ENCODE assay signal across 16 cellular contexts in genomic region chr9:126307306-126308061, GRCh38. TPM values are rescaled to one million over a fixed set of nuclear protein-coding genes. Genes with fewer than 3 reads are reported as not detected.
DNase-seq lines count a peak whose midpoint lies in the region; ATAC-seq and TF ChIP-seq lines count a peak whose summit lies in the region.
"Had no signal": no experiment of that assay in that cellular context is flagged by ENCODE, and none has a peak within 500 bp of the region (broad histone marks: within the 10 kb centered on the region; RNA-seq: fewer than 3 reads in every experiment).

No MANE protein-coding gene starts in this region.

- H3K27ac ChIP-seq in urinary bladder (ENCODE audit: low read depth) = peak overlapping the region; percentile 44
- H3K27ac ChIP-seq: adrenal gland, upper lobe of left lung had no signal

- H3K27ac Mint-ChIP-seq in neural crest cell (ENCODE audit: unreplicated experiment) = peak overlapping the region; percentile 97
- H3K27ac Mint-ChIP-seq: activated T-helper 1 cell treated with anti-CD3 and anti-CD28 coated beads, Interleukin-12 subunit alpha, Interleukin-12 subunit beta, Interleukin-2, Interleukin-4 antibody, amounts not matched to agents 30 ng/mL and 10 ng/mL and 1 ng/mL, durations not matched to agents 14 hours and 24 hours and 36 hours; CD8-positive, alpha-beta T cell; memory B cell had no signal

- peak overlapping the region; percentile 76 for H3K4me3 Mint-ChIP-seq in neural crest cell
- H3K4me3 Mint-ChIP-seq: activated T-helper 1 cell treated with anti-CD3 and anti-CD28 coated beads, Interleukin-12 subunit alpha, Interleukin-12 subunit beta, Interleukin-2, Interleukin-4 antibody, amounts not matched to agents 30 ng/mL and 10 ng/mL and 1 ng/mL, durations not matched to agents 14 hours and 24 hours and 36 hours; CD8-positive, alpha-beta T cell; memory B cell had no signal

- peaks cover 49% of the 10 kb centered on the region for H3K4me1 Mint-ChIP-seq in neural crest cell

- H3K4me1 ChIP-seq in urinary bladder (ENCODE audit: insufficient read depth) = no peaks in the 10 kb centered on the region
- H3K4me1 ChIP-seq: adrenal gland had no signal

- no peak for TF ChIP-seq CTCF in neural crest cell (conservative IDR thresholded peaks at IDR 0.05)

- H3K27me3 Mint-ChIP-seq in neural crest cell (ENCODE audit: low read depth) = no peaks in the 10 kb centered on the region
- H3K27me3 Mint-ChIP-seq: memory B cell had no signal

- no peak for ATAC-seq in GM19467 (IDR thresholded peaks at IDR 0.05; ENCODE audit: unreplicated experiment)
- ATAC-seq: CD8-positive, alpha-beta T cell had no signal

- WGBS in urinary bladder = 46% methylated on average over 15 of the region's 15 CpGs

- no peaks in the 10 kb centered on the region for H3K9me3 Mint-ChIP-seq in neural crest cell
- H3K9me3 Mint-ChIP-seq: activated T-helper 1 cell treated with anti-CD3 and anti-CD28 coated beads, Interleukin-12 subunit alpha, Interleukin-12 subunit beta, Interleukin-2, Interleukin-4 antibody, amounts not matched to agents 30 ng/mL and 10 ng/mL and 1 ng/mL, durations not matched to agents 14 hours and 24 hours and 36 hours; CD8-positive, alpha-beta T cell; memory B cell had no signal

- peaks cover 3% of the 10 kb centered on the region for H3K36me3 Mint-ChIP-seq in neural crest cell (ENCODE audit: low read depth)
- H3K36me3 Mint-ChIP-seq: CD8-positive, alpha-beta T cell; memory B cell had no signal

- no peaks in the 10 kb centered on the region for H3K36me3 ChIP-seq in urinary bladder (ENCODE audit: insufficient read depth)
- H3K36me3 ChIP-seq: adrenal gland, upper lobe of left lung had no signal

- H3K4me3 ChIP-seq in urinary bladder (ENCODE audit: low read depth, low read length) = no peak overlapping the region
- H3K4me3 ChIP-seq: adrenal gland, upper lobe of left lung had no signal

- DNase-seq in activated CD8-positive, alpha-beta memory T cell treated with anti-CD3 and anti-CD28 coated beads for 24 hours = peak; percentile 4
- DNase-seq in activated CD8-positive, alpha-beta memory T cell treated with anti-CD3 and anti-CD28 coated beads, Interleukin-2, amount 50 U/mL, for 48 hours = no peak
- peak; percentile 97 for DNase-seq in globus pallidus (ENCODE audit: low spot score)
- peak; percentile 34 for DNase-seq in neural crest cell (ENCODE audit: low read depth, low spot score)
- no peak for DNase-seq in HuH-7.5 (ENCODE audit: low spot score)
- no peak for DNase-seq in activated effector memory CD4-positive, alpha-beta T cell treated with Interleukin-2 at 50 U/mL for 16 hours
- DNase-seq: cerebellar nuclear complex, NCI-H82, RPMI8226 had no signal

RNA-seq across cellular contexts. Expression of gene MVB12B, which starts 19.1 kb away (rescaled TPM):
- total RNA-seq in neural crest cell = 65.5 and 68.1 TPM in 2 replicates
- total RNA-seq in urinary bladder = 12.2 TPM
- 13.5 TPM for polyA plus RNA-seq in urinary bladder

Comparison
In these comparisons a context has a peak if more than half of its experiments do, and no peak if none do; other contexts are left out.
1. DNase-seq: peak in activated CD8-positive, alpha-beta memory T cell treated with anti-CD3 and anti-CD28 coated beads for 24 hours (single experiment), globus pallidus (single experiment) and neural crest cell (single experiment); none in activated CD8-positive, alpha-beta memory T cell treated with anti-CD3 and anti-CD28 coated beads, Interleukin-2, amount 50 U/mL, for 48 hours (single experiment), HuH-7.5 (single experiment) and activated effector memory CD4-positive, alpha-beta T cell treated with Interleukin-2 at 50 U/mL for 16 hours (single experiment).